8 cellular contexts compared by ENCODE assay signal in genomic region chr5:67003906-67004729, GRCh38.
DNase-seq lines count a peak whose midpoint lies in the region; TF ChIP-seq lines count a peak whose summit lies in the region.

No MANE protein-coding gene starts in this region.

- H3K27me3 ChIP-seq in A673 (replicated peaks; ENCODE audit: insufficient read depth, low read depth, low read length, poor library complexity) (peaks cover 7% of the 10 kb centered on the region), HUES6 (ENCODE audit: control insufficient read depth, insufficient read depth, low read length) (no peaks in the 10 kb centered on the region), esophagus (ENCODE audit: control insufficient read depth in 1 of 2, insufficient read depth in 2 of 2, low read length in 2 of 2) (no peaks in the 10 kb centered on the region)

- no peaks in the 10 kb centered on the region for H3K36me3 ChIP-seq in A673 (ENCODE audit: insufficient read depth, low read length, poor library complexity, severe bottlenecking)
- H3K36me3 ChIP-seq in HUES6 (ENCODE audit: control insufficient read depth, insufficient read depth, low read length) = no peaks in the 10 kb centered on the region
- H3K36me3 ChIP-seq in esophagus (ENCODE audit: control insufficient read depth in 2 of 2, insufficient read depth in 2 of 2, low read length in 1 of 2) = no peaks in the 10 kb centered on the region

- DNase-seq in A673 (ENCODE audit: low spot score) (peak; percentile 74), GM19238 (ENCODE audit: insufficient read length, low spot score) (peak; percentile 14), OCI-M1 (lab: John Stamatoyannopoulos, UW) (peak; percentile 98), mucosa of gallbladder (ENCODE audit: low spot score) (peak; percentile 92)
- DNase-seq in activated T-cell treated with anti-CD3 and anti-CD28 coated beads, Interleukin-2, amount 50 U/mL, for 24 hours = peak; percentile 88
- peak; percentile 63 to 80 for DNase-seq in stimulated activated CD8-positive, alpha-beta memory T cell treated with anti-CD3 and anti-CD28 coated beads, Interleukin-2, amount 100 ng/mL, for 1 hour (ENCODE audit: low read depth in 2 of 2)

- POLR2A ChIA-PET in A673 (lab: Charles Lee; ENCODE audit: low non-redundant PET) = no interaction called here

- H3K4me1 Mint-ChIP-seq in activated T-cell treated with anti-CD3 and anti-CD28 coated beads, Interleukin-2, amount 50 U/mL, for 24 hours (ENCODE audit: low read depth) = peaks cover 65% of the 10 kb centered on the region

- no TSS peak for BruUV-seq in A673 (replicated peaks; lab: Mats Ljungman, UMichigan)

- H3K27me3 Mint-ChIP-seq in activated T-cell treated with anti-CD3 and anti-CD28 coated beads, Interleukin-2, amount 50 U/mL, for 24 hours = no peaks in the 10 kb centered on the region

- H3K27ac ChIP-seq in A673 (ENCODE audit: low read depth, low read length, poor library complexity, severe bottlenecking) = no peak overlapping the region
- peak overlapping the region; percentile 28; the same call in 1 of the 2 replicates for H3K27ac ChIP-seq in HUES6 (ENCODE audit: low read depth, low read length)
- peak overlapping the region; percentile 94 to 97 for H3K27ac ChIP-seq in esophagus (ENCODE audit: low read depth in 2 of 2, low read length in 1 of 2)

- intact Hi-C loops in A673 (cut with micrococcal nuclease; ENCODE audit: unreplicated experiment) = no loop called here

- peaks cover 11% of the 10 kb centered on the region for H3K36me3 Mint-ChIP-seq in activated T-cell treated with anti-CD3 and anti-CD28 coated beads, Interleukin-2, amount 50 U/mL, for 24 hours (ENCODE audit: low read depth)

- no peaks in the 10 kb centered on the region for H3K9me3 Mint-ChIP-seq in activated T-cell treated with anti-CD3 and anti-CD28 coated beads, Interleukin-2, amount 50 U/mL, for 24 hours

- 0 to 1% methylated on average over 45 to 54 of the region's 54 CpGs for WGBS in esophagus, 2 donors

- H3K9me3 ChIP-seq in A673 (ENCODE audit: low read depth, low read length, poor library complexity, severe bottlenecking) (no peaks in the 10 kb centered on the region), HUES6 (ENCODE audit: control insufficient read depth, insufficient read depth, low read depth, low read length) (no peaks in the 10 kb centered on the region), esophagus (ENCODE audit: control insufficient read depth in 2 of 2, insufficient read depth in 1 of 2, low read depth in 1 of 2, low read length in 1 of 2) (no peaks in the 10 kb centered on the region)

- CTCF ChIA-PET in A673 (lab: Charles Lee) = interaction anchor here (0.7 kb wide), 1 partner anchor 14 kb away, joined by 4 read pairs; no protein-coding TSS in a partner anchor

- H3K9ac ChIP-seq in HUES6 (ENCODE audit: low read length) = peak overlapping the region; percentile 69

- H3K4me3 ChIP-seq in A673 (ENCODE audit: low read depth, low read length, poor library complexity, severe bottlenecking) (peak overlapping the region; percentile 50), HUES6 (ENCODE audit: low read depth, low read length) (peak overlapping the region; percentile 72), esophagus (ENCODE audit: low read depth in 1 of 2, low read length in 2 of 2) (peak overlapping the region; percentile 64 to 92)

- no peak for TF ChIP-seq CTCF in A673 (conservative IDR thresholded peaks at IDR 0.05; ENCODE audit: low read depth, low read length)

- H3K27ac Mint-ChIP-seq in activated T-cell treated with anti-CD3 and anti-CD28 coated beads, Interleukin-2, amount 50 U/mL, for 24 hours = peak overlapping the region; percentile 96

- H3K4me3 Mint-ChIP-seq in activated T-cell treated with anti-CD3 and anti-CD28 coated beads, Interleukin-2, amount 50 U/mL, for 24 hours = peak overlapping the region; percentile 86

- H3K4me1 ChIP-seq in A673 (ENCODE audit: insufficient read depth, low read length, poor library complexity, severe bottlenecking) (peaks cover 3% of the 10 kb centered on the region), HUES6 (ENCODE audit: control insufficient read depth, insufficient read depth, low read length) (peaks cover 10% of the 10 kb centered on the region; the same call in 1 of the 2 replicates), esophagus (ENCODE audit: control insufficient read depth in 2 of 2, insufficient read depth in 2 of 2, low read length in 1 of 2) (peaks cover 0 to 3% of the 10 kb centered on the region in 2 donors)

Comparison
In these comparisons a context has a peak if more than half of its experiments do, and no peak if none do; other contexts are left out.
1. DNase-seq: peak in every context shown above with its lines; median percentile 98 in OCI-M1; 92 in mucosa of gallbladder; 88 in activated T-cell treated with anti-CD3 and anti-CD28 coated beads, Interleukin-2, amount 50 U/mL, for 24 hours; 74 in A673; 72 in stimulated activated CD8-positive, alpha-beta memory T cell treated with anti-CD3 and anti-CD28 coated beads, Interleukin-2, amount 100 ng/mL, for 1 hour; 14 in GM19238.